Comparison of ENCODE assay signal across 1 cellular context in the genomic region with DNA sequence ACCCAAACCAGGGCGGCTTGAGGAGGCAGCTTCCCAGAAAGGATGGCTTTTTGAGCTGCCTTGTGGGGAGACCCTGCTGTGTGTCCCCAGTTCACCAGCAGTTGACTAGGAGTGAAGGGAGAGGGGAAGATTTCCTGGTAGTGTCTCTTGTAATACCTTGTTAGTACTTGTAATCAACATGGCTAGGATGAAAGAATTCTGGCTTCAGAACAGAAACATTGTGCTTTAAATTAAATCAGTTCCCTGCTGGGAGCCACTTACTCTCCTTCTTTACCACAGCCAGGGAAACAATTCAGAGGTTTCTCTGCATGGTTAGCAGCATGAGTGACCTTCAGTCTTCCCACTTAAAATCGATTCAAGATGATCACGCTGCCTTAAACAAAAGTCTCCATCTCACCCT.
TF ChIP-seq lines count a peak whose summit lies in the region.

No MANE protein-coding gene starts in this region.

TF ChIP-seq in GM23338, 12 proteins besides CTCF, POLR2A, EP300 and RAD21 (continued from another document):
- TF ChIP-seq, protein P1, sequence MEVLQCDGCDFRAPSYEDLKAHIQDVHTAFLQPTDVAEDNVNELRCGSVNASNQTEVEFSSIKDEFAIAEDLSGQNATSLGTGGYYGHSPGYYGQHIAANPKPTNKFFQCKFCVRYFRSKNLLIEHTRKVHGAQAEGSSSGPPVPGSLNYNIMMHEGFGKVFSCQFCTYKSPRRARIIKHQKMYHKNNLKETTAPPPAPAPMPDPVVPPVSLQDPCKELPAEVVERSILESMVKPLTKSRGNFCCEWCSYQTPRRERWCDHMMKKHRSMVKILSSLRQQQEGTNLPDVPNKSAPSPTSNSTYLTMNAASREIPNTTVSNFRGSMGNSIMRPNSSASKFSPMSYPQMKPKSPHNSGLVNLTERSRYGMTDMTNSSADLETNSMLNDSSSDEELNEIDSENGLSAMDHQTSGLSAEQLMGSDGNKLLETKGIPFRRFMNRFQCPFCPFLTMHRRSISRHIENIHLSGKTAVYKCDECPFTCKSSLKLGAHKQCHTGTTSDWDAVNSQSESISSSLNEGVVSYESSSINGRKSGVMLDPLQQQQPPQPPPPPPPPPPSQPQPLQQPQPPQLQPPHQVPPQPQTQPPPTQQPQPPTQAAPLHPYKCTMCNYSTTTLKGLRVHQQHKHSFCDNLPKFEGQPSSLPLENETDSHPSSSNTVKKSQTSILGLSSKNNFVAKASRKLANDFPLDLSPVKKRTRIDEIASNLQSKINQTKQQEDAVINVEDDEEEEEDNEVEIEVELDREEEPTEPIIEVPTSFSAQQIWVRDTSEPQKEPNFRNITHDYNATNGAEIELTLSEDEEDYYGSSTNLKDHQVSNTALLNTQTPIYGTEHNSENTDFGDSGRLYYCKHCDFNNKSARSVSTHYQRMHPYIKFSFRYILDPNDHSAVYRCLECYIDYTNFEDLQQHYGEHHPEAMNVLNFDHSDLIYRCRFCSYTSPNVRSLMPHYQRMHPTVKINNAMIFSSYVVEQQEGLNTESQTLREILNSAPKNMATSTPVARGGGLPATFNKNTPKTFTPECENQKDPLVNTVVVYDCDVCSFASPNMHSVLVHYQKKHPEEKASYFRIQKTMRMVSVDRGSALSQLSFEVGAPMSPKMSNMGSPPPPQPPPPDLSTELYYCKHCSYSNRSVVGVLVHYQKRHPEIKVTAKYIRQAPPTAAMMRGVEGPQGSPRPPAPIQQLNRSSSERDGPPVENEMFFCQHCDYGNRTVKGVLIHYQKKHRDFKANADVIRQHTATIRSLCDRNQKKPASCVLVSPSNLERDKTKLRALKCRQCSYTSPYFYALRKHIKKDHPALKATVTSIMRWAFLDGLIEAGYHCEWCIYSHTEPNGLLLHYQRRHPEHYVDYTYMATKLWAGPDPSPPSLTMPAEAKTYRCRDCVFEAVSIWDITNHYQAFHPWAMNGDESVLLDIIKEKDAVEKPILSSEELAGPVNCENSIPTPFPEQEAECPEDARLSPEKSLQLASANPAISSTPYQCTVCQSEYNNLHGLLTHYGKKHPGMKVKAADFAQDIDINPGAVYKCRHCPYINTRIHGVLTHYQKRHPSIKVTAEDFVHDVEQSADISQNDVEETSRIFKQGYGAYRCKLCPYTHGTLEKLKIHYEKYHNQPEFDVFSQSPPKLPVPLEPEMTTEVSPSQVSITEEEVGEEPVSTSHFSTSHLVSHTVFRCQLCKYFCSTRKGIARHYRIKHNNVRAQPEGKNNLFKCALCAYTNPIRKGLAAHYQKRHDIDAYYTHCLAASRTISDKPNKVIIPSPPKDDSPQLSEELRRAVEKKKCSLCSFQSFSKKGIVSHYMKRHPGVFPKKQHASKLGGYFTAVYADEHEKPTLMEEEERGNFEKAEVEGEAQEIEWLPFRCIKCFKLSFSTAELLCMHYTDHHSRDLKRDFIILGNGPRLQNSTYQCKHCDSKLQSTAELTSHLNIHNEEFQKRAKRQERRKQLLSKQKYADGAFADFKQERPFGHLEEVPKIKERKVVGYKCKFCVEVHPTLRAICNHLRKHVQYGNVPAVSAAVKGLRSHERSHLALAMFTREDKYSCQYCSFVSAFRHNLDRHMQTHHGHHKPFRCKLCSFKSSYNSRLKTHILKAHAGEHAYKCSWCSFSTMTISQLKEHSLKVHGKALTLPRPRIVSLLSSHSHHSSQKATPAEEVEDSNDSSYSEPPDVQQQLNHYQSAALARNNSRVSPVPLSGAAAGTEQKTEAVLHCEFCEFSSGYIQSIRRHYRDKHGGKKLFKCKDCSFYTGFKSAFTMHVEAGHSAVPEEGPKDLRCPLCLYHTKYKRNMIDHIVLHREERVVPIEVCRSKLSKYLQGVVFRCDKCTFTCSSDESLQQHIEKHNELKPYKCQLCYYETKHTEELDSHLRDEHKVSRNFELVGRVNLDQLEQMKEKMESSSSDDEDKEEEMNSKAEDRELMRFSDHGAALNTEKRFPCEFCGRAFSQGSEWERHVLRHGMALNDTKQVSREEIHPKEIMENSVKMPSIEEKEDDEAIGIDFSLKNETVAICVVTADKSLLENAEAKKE (CRISPR knock-in tag; IDR thresholded peaks at IDR 0.05), result 0 out of 2 replicates have a peak, but pooled peaks have one; percentile 3
- TF ChIP-seq EZH2 (IDR thresholded peaks at IDR 0.05; ENCODE audit: low read depth, unreplicated experiment) (no peak), JUNB (IDR thresholded peaks at IDR 0.05; ENCODE audit: unreplicated experiment) (no peak), NANOG (IDR thresholded peaks at IDR 0.05; ENCODE audit: borderline replicate concordance) (0 out of 2 replicates have a peak, but pooled peaks have one; percentile 9), CREB1 (CRISPR knock-in tag; IDR thresholded peaks at IDR 0.05; ENCODE audit: low read depth) (no peak)
